ENCODE assay signal across 8 cellular contexts in the genomic region with DNA sequence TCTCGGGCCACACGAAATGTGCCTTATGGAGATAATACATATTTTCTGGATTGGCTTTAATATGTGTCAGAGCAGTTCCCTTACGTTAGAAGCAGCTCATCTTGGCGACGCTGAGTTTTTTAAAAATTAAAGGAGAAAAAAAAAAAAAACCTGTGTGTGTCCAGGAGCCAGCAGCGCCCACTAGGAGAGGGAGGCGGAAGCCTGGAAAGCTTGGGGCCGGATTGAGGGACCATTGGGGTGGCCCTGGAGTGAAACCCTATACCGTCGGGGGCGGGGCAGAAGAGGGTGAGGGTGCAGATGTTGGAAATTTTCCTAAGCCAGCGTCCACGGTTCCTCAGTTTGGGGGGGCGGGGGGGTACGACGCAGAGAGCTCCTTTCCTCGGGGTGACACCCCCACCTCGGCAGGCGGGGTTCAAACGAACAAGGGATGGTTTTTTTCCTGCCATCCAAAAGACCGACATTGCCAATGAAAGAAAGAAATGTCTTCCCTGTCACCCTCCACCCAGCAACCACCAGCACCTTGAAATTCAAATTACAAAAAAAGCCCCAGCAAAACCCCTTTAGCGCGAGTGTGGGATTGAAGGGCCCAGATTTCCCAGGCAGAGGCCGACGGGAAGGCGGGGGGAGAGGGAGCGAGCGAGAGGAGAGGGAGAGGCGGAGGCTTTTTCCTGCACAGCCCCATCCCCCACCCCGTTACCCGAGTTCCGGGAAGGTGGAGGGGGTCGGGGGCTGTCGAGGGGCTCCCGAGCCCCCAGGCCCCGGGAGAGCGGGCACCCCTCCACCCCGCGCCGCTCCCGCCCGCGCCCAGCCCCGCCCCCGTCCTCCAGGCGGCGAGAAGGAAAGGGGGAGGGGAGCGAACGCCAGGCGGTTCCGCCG. TPM values are rescaled to one million over a fixed set of nuclear protein-coding genes. Genes with fewer than 3 reads are reported as not detected.
A peak's percentile ranks its signal among the peaks of the same experiment; 100 is the strongest.
DNase-seq lines count a peak whose midpoint lies in the region; ATAC-seq lines count a peak whose summit lies in the region.

No MANE protein-coding gene starts in this region.

- H3K4me3 ChIP-seq in neuronal stem cell (ENCODE audit: low read length in 2 of 2), result peak overlapping the region; percentile 62 to 89

- no peaks in the 10 kb centered on the region for H3K27me3 ChIP-seq in neuronal stem cell (ENCODE audit: control insufficient read depth in 3 of 3, insufficient read depth in 3 of 3, low read depth in 1 of 3, low read length in 3 of 3)

- no CpG with 5 or more reads among the region's 52 CpGs for WGBS in neuronal stem cell (ENCODE audit: extremely low coverage in 2 of 2, insufficient read length in 2 of 2, insufficient replicate concordance in 1 of 2), 2 donors

- no peak overlapping the region for H4K8ac ChIP-seq in neuronal stem cell (ENCODE audit: low read depth, low read length)

- DNase-seq in activated T-cell treated with anti-CD3 and anti-CD28 coated beads, Interleukin-2, amount 50 U/mL, for 24 hours, result no peak
- DNase-seq in activated T-cell treated with anti-CD3 and anti-CD28 coated beads for 4 hours, result no peak
- peak; percentile 44 for DNase-seq in NCI-H2107 (lab: John Stamatoyannopoulos, UW)
- DNase-seq in globus pallidus (ENCODE audit: low spot score), result peak; percentile 46
- DNase-seq in neuronal stem cell (ENCODE audit: low spot score), result peak; percentile 31
- no peak for DNase-seq in NCI-H187 treated with DMSO at 0.1 percent for 48 hours (lab: John Stamatoyannopoulos, UW)

- peaks cover 3% of the 10 kb centered on the region for H3K79me1 ChIP-seq in neuronal stem cell (ENCODE audit: low read depth, low read length)

- H3K9ac ChIP-seq in neuronal stem cell (ENCODE audit: low read depth, low read length, poor library complexity), result no peak overlapping the region

- no peak overlapping the region for H3K27ac Mint-ChIP-seq in activated T-cell treated with anti-CD3 and anti-CD28 coated beads, Interleukin-2, amount 50 U/mL, for 24 hours
- no peak overlapping the region for H3K27ac Mint-ChIP-seq in activated naive CD8-positive, alpha-beta T cell

- H3K4me1 ChIP-seq in neuronal stem cell (ENCODE audit: control insufficient read depth in 2 of 2, insufficient read depth in 1 of 2, low read depth in 1 of 2, low read length in 2 of 2), result no peaks in the 10 kb centered on the region

- H2BK5ac ChIP-seq in neuronal stem cell (ENCODE audit: low read length), result no peak overlapping the region

- H3K4me2 ChIP-seq in neuronal stem cell (ENCODE audit: insufficient read depth, low read length, poor library complexity, severe bottlenecking), result no peak overlapping the region

- no peak overlapping the region for H2AK5ac ChIP-seq in neuronal stem cell (ENCODE audit: low read depth, low read length)

- H3K14ac ChIP-seq in neuronal stem cell (ENCODE audit: low read length), result no peak overlapping the region

- no peak overlapping the region for H2BK12ac ChIP-seq in neuronal stem cell (ENCODE audit: low read length)

- peak overlapping the region; percentile 81 for H2AFZ ChIP-seq in neuronal stem cell (ENCODE audit: low read length)

- no peaks in the 10 kb centered on the region for H3K9me3 ChIP-seq in neuronal stem cell (replicated peaks in 1 of 2; ENCODE audit: control insufficient read depth in 2 of 2, insufficient read depth in 1 of 2, low read depth in 1 of 2, low read length in 2 of 2)

- H3K9me3 Mint-ChIP-seq in activated T-cell treated with anti-CD3 and anti-CD28 coated beads, Interleukin-2, amount 50 U/mL, for 24 hours, result no peaks in the 10 kb centered on the region
- peaks cover 4% of the 10 kb centered on the region for H3K9me3 Mint-ChIP-seq in activated naive CD8-positive, alpha-beta T cell (ENCODE audit: low read depth)

- H3K23ac ChIP-seq in neuronal stem cell (ENCODE audit: low read depth, low read length, poor library complexity), result no peak overlapping the region

- H3K27me3 Mint-ChIP-seq in activated T-cell treated with anti-CD3 and anti-CD28 coated beads, Interleukin-2, amount 50 U/mL, for 24 hours, result peaks cover 43% of the 10 kb centered on the region
- H3K27me3 Mint-ChIP-seq in activated naive CD8-positive, alpha-beta T cell, result no peaks in the 10 kb centered on the region

- ATAC-seq in GM18517 (IDR thresholded peaks at IDR 0.05; ENCODE audit: unreplicated experiment), result no peak

- H2BK15ac ChIP-seq in neuronal stem cell (ENCODE audit: low read length), result no peak overlapping the region

- H3K4ac ChIP-seq in neuronal stem cell (ENCODE audit: low read length), result no peak overlapping the region

- H2BK120ac ChIP-seq in neuronal stem cell (ENCODE audit: low read depth, low read length), result no peak overlapping the region

- H3K27ac ChIP-seq in neuronal stem cell (replicated peaks; ENCODE audit: low read length), result peak overlapping the region; percentile 92

- no peak overlapping the region for H4K91ac ChIP-seq in neuronal stem cell (ENCODE audit: low read depth, low read length, poor library complexity)

- H3K36me3 ChIP-seq in neuronal stem cell (replicated peaks in 1 of 2; ENCODE audit: control insufficient read depth in 2 of 2, insufficient read depth in 2 of 2, low read length in 2 of 2), result no peaks in the 10 kb centered on the region

- H3K36me3 Mint-ChIP-seq in activated T-cell treated with anti-CD3 and anti-CD28 coated beads, Interleukin-2, amount 50 U/mL, for 24 hours (ENCODE audit: low read depth), result no peaks in the 10 kb centered on the region
- H3K36me3 Mint-ChIP-seq in activated naive CD8-positive, alpha-beta T cell, result no peaks in the 10 kb centered on the region

- H3K4me1 Mint-ChIP-seq in activated T-cell treated with anti-CD3 and anti-CD28 coated beads, Interleukin-2, amount 50 U/mL, for 24 hours (ENCODE audit: low read depth), result peaks cover 5% of the 10 kb centered on the region
- H3K4me1 Mint-ChIP-seq in activated naive CD8-positive, alpha-beta T cell (ENCODE audit: low read depth), result peaks cover 10% of the 10 kb centered on the region

- peak overlapping the region; percentile 76 for H3K4me3 Mint-ChIP-seq in activated T-cell treated with anti-CD3 and anti-CD28 coated beads, Interleukin-2, amount 50 U/mL, for 24 hours
- peak overlapping the region; percentile 82 for H3K4me3 Mint-ChIP-seq in activated naive CD8-positive, alpha-beta T cell

- H3K18ac ChIP-seq in neuronal stem cell (ENCODE audit: low read length), result peak overlapping the region; percentile 97

RNA-seq across cellular contexts. Expression of a gene that starts 0.9 kb away (rescaled TPM):
- 67.0 TPM for polyA plus RNA-seq in neuronal stem cell (2013, experiment 1 of 2)
- 67.6 TPM for polyA plus RNA-seq in neuronal stem cell (2013, experiment 2 of 2)

RNA-seq across cellular contexts. Expression of a gene that starts 17.6 kb away (rescaled TPM):
- polyA plus RNA-seq in neuronal stem cell (2013, experiment 1 of 2), result 19.2 TPM
- polyA plus RNA-seq in neuronal stem cell (2013, experiment 2 of 2), result 18.2 TPM

Comparison
In these comparisons a context has a peak if more than half of its experiments do, and no peak if none do; other contexts are left out.
1. DNase-seq: peak in NCI-H2107 (single experiment), globus pallidus (single experiment) and neuronal stem cell (single experiment); none in activated T-cell treated with anti-CD3 and anti-CD28 coated beads, Interleukin-2, amount 50 U/mL, for 24 hours (single experiment), activated T-cell treated with anti-CD3 and anti-CD28 coated beads for 4 hours (single experiment) and NCI-H187 treated with DMSO at 0.1 percent for 48 hours (single experiment).